ENCODE assay signal across 22 cellular contexts in genomic region chrX:69082055-69082752, GRCh38.
DNase-seq lines count a peak whose midpoint lies in the region; ATAC-seq and TF ChIP-seq lines count a peak whose summit lies in the region.
"Had no signal": no experiment of that assay in that cellular context is flagged by ENCODE, and none has a peak within 500 bp of the region (broad histone marks: within the 10 kb centered on the region; RNA-seq: fewer than 3 reads in every experiment).

No MANE protein-coding gene starts in this region.

- H2AFZ ChIP-seq in mesenchymal stem cell (ENCODE audit: low read depth, low read length) = no peak overlapping the region

- WGBS in mesenchymal stem cell = 84% methylated on average over 10 of the region's 10 CpGs

- H3K9me3 Mint-ChIP-seq in glutamatergic neuron (ENCODE audit: unreplicated experiment) = no peaks in the 10 kb centered on the region
- H3K9me3 Mint-ChIP-seq in natural killer cell = no peaks in the 10 kb centered on the region
- H3K9me3 Mint-ChIP-seq: CD8-positive, alpha-beta memory T cell; IgD-negative memory B cell had no signal

- no peak overlapping the region for H3K23ac ChIP-seq in mesenchymal stem cell (ENCODE audit: low read length in 2 of 2)

- peaks cover 21 to 87% of the 10 kb centered on the region in 2 experiments for H3K27me3 ChIP-seq in mesenchymal stem cell (ENCODE audit: control insufficient read depth in 1 of 2, insufficient read depth in 1 of 2, low read length in 2 of 2)

- peak overlapping the region; percentile 26 for H2BK15ac ChIP-seq in mesenchymal stem cell (ENCODE audit: low read depth, poor library complexity, severe bottlenecking)

- no peak for ATAC-seq in natural killer cell

- H3K4me3 Mint-ChIP-seq in glutamatergic neuron (ENCODE audit: unreplicated experiment) (no peak overlapping the region), natural killer cell (no peak overlapping the region)
- H3K4me3 Mint-ChIP-seq: CD8-positive, alpha-beta memory T cell; IgD-negative memory B cell had no signal

- H2BK120ac ChIP-seq in mesenchymal stem cell (ENCODE audit: low read depth, low read length) = no peak overlapping the region

- no peaks in the 10 kb centered on the region for H3K79me1 ChIP-seq in mesenchymal stem cell (replicated peaks; ENCODE audit: low read length, poor library complexity, severe bottlenecking)

- H2AK5ac ChIP-seq in mesenchymal stem cell (ENCODE audit: low read length, severe bottlenecking) = no peak overlapping the region

- no peak for TF ChIP-seq CTCF in glutamatergic neuron (IDR thresholded peaks at IDR 0.05; ENCODE audit: partially characterized antibody, unreplicated experiment)
- TF ChIP-seq CTCF in natural killer cell (IDR thresholded peaks at IDR 0.05) = no peak

- no peak overlapping the region for H3K18ac ChIP-seq in mesenchymal stem cell (ENCODE audit: low read depth in 1 of 2, low read length in 2 of 2)

- intact Hi-C loops in posterior vena cava (cut with DNase I) = loop anchor here in 1 of 2 donors (5.0 kb wide), 1 partner anchor 1255 kb away; no protein-coding TSS in a partner anchor
- intact Hi-C loops in natural killer cell (cut with micrococcal nuclease) = no loop called here

- H3K9ac ChIP-seq in SK-N-MC (ENCODE audit: insufficient read length) (no peak overlapping the region), mesenchymal stem cell (ENCODE audit: low read length) (no peak overlapping the region)
- H3K9ac ChIP-seq: BLaER1 treated with 17β-estradiol and CSF1 and Interleukin-3, amounts not matched to agents 10 nM and 100 nM had no signal

- H3K4ac ChIP-seq in mesenchymal stem cell (ENCODE audit: low read depth in 1 of 2, low read length in 2 of 2) = no peak overlapping the region

- peak overlapping the region in 1 of 2 experiments; percentile 41 for H3K14ac ChIP-seq in mesenchymal stem cell (ENCODE audit: low read length in 2 of 2)

- H3K4me1 ChIP-seq in mesenchymal stem cell (ENCODE audit: control insufficient read depth, insufficient read depth, low read depth, low read length) = peaks cover 7% of the 10 kb centered on the region
- H3K4me1 ChIP-seq: HAP-1 had no signal

- H3K9me3 ChIP-seq in SK-N-MC (ENCODE audit: low read depth, low read length) = no peaks in the 10 kb centered on the region
- peaks cover 3% of the 10 kb centered on the region for H3K9me3 ChIP-seq in mesenchymal stem cell (ENCODE audit: control insufficient read depth, low read length)
- H3K9me3 ChIP-seq: BLaER1 treated with 17β-estradiol and CSF1 and Interleukin-3, amounts not matched to agents 10 nM and 100 nM; HAP-1 had no signal

- H4K8ac ChIP-seq in mesenchymal stem cell (ENCODE audit: low read length) = no peak overlapping the region

- H2BK5ac ChIP-seq in mesenchymal stem cell (ENCODE audit: low read depth, low read length, poor library complexity, severe bottlenecking) = no peak overlapping the region

- H3K27ac ChIP-seq in SK-N-MC (peak overlapping the region; percentile 90), mesenchymal stem cell (ENCODE audit: low read length, poor library complexity, severe bottlenecking) (no peak overlapping the region)
- H3K27ac ChIP-seq: BLaER1 treated with 17β-estradiol and CSF1 and Interleukin-3, amounts not matched to agents 10 nM and 100 nM had no signal

- H3K27ac Mint-ChIP-seq in glutamatergic neuron (ENCODE audit: unreplicated experiment) (no peak overlapping the region), natural killer cell (no peak overlapping the region)
- H3K27ac Mint-ChIP-seq: CD8-positive, alpha-beta memory T cell; IgD-negative memory B cell had no signal

- H3K4me2 ChIP-seq in mesenchymal stem cell (ENCODE audit: low read length, poor library complexity, severe bottlenecking) = no peak overlapping the region
- H3K4me2 ChIP-seq: BLaER1 treated with 17β-estradiol and CSF1 and Interleukin-3, amounts not matched to agents 10 nM and 100 nM had no signal

- no peaks in the 10 kb centered on the region for H3K36me3 ChIP-seq in SK-N-MC (ENCODE audit: insufficient read depth, low read length)
- no peaks in the 10 kb centered on the region for H3K36me3 ChIP-seq in mesenchymal stem cell (ENCODE audit: control insufficient read depth in 1 of 2, insufficient read depth in 2 of 2, low read depth in 1 of 2, low read length in 2 of 2)
- H3K36me3 ChIP-seq: BLaER1 treated with 17β-estradiol and CSF1 and Interleukin-3, amounts not matched to agents 10 nM and 100 nM; HAP-1 had no signal

- H2BK12ac ChIP-seq in mesenchymal stem cell (ENCODE audit: low read length in 2 of 2) = no peak overlapping the region

- DNase-seq in EH (ENCODE audit: low read depth) = peak; percentile 44
- DNase-seq in SK-N-MC (ENCODE audit: low read depth, low spot score) = no peak
- DNase-seq in mesenchymal stem cell = no peak
- DNase-seq in posterior vena cava (ENCODE audit: low spot score) = peak; percentile 74
- DNase-seq in DMS114 treated with DMSO at 0.1 percent for 48 hours (lab: John Stamatoyannopoulos, UW; ENCODE audit: unreplicated experiment) = no peak
- no peak for DNase-seq in NCI-H82 treated with DMSO at 0.1 percent for 48 hours (lab: John Stamatoyannopoulos, UW; ENCODE audit: unreplicated experiment)
- DNase-seq in glutamatergic neuron = no peak
- no peak for DNase-seq in natural killer cell
- DNase-seq: CD8-positive, alpha-beta memory T cell; DMS79 treated with DMSO at 0.1 percent for 48 hours; GDM1; Kasumi-1; NCI-H1105; NCI-H2081; NCI-H2171 treated with DMSO at 0.1 percent for 48 hours; NCI-H446; NCI-H774; OCI-M1; SHP77 treated with DMSO at 0.1 percent for 48 hours had no signal

- H3K27me3 Mint-ChIP-seq in glutamatergic neuron (ENCODE audit: unreplicated experiment) (peaks cover 1% of the 10 kb centered on the region), natural killer cell (ENCODE audit: low read depth in 2 of 2) (no peaks in the 10 kb centered on the region)

- H3K4me1 Mint-ChIP-seq in glutamatergic neuron (ENCODE audit: low read depth, unreplicated experiment) (peaks cover 4% of the 10 kb centered on the region), natural killer cell (no peaks in the 10 kb centered on the region)
- H3K4me1 Mint-ChIP-seq: CD8-positive, alpha-beta memory T cell; IgD-negative memory B cell had no signal

- H3K36me3 Mint-ChIP-seq in glutamatergic neuron (ENCODE audit: unreplicated experiment) (no peaks in the 10 kb centered on the region), natural killer cell (no peaks in the 10 kb centered on the region)
- H3K36me3 Mint-ChIP-seq: CD8-positive, alpha-beta memory T cell; IgD-negative memory B cell had no signal

- H3K4me3 ChIP-seq in SK-N-MC (no peak overlapping the region; the same call in 1 of the 2 replicates), mesenchymal stem cell (ENCODE audit: insufficient read depth in 1 of 2, low read depth in 1 of 2, low read length in 2 of 2) (no peak overlapping the region)
- H3K4me3 ChIP-seq: BLaER1 treated with 17β-estradiol and CSF1 and Interleukin-3, amounts not matched to agents 10 nM and 100 nM; HAP-1 had no signal

- peak overlapping the region; percentile 68 for H4K91ac ChIP-seq in mesenchymal stem cell (ENCODE audit: low read length)

Comparison
In these comparisons a context has a peak if more than half of its experiments do, and no peak if none do; other contexts are left out.
1. DNase-seq: peak in EH (single experiment) and posterior vena cava (single experiment); none in SK-N-MC (single experiment), mesenchymal stem cell (single experiment), DMS114 treated with DMSO at 0.1 percent for 48 hours (single experiment), NCI-H82 treated with DMSO at 0.1 percent for 48 hours (single experiment), glutamatergic neuron (single experiment) and natural killer cell (single experiment).